In genomic region chr4:55670695-55671094, GRCh38 we compare ENCODE assay signal across 30 cellular contexts. TPM values are rescaled to one million over a fixed set of nuclear protein-coding genes. Genes with fewer than 3 reads are reported as not detected.
"Had no signal": no experiment of that assay in that cellular context is flagged by ENCODE, and none has a peak within 500 bp of the region (broad histone marks: within the 10 kb centered on the region; RNA-seq: fewer than 3 reads in every experiment).

No MANE protein-coding gene starts in this region.

- H3K4me1 Mint-ChIP-seq: mesothelial cell of epicardium; naive B cell; natural killer cell; stimulated activated memory B cell treated with anti-CD40 and anti-IgM and Interleukin-4, amounts not matched to agents 10 μg/mL and 1 μg/mL and 100 μg/mL, for 72 hours had no signal

- H3K9me3 Mint-ChIP-seq: natural killer cell had no signal

- H3K79me2 ChIP-seq: hepatocyte had no signal

- H3K4me3 Mint-ChIP-seq: mesothelial cell of epicardium; naive B cell; natural killer cell; stimulated activated memory B cell treated with anti-CD40 and anti-IgM and Interleukin-4, amounts not matched to agents 10 μg/mL and 1 μg/mL and 100 μg/mL, for 72 hours had no signal

- H3K27ac ChIP-seq: hepatocyte, left ventricle myocardium inferior, ovary, right atrium auricular region, right lobe of liver, suprapubic skin, thoracic aorta, tibial artery, upper lobe of right lung had no signal

- H3K9me3 ChIP-seq: ovary, right atrium auricular region, right lobe of liver, suprapubic skin, thoracic aorta, tibial artery, upper lobe of right lung had no signal

- H3K36me3 Mint-ChIP-seq: mesothelial cell of epicardium; naive B cell; natural killer cell; stimulated activated memory B cell treated with anti-CD40 and anti-IgM and Interleukin-4, amounts not matched to agents 10 μg/mL and 1 μg/mL and 100 μg/mL, for 72 hours had no signal

- H3K4me1 ChIP-seq: left ventricle myocardium inferior, right atrium auricular region, right lobe of liver, suprapubic skin, tibial artery, upper lobe of right lung had no signal

- ATAC-seq: natural killer cell; right lobe of liver; stimulated activated memory B cell treated with anti-CD40 and anti-IgM and Interleukin-4, amounts not matched to agents 10 μg/mL and 1 μg/mL and 100 μg/mL, for 72 hours; upper lobe of right lung had no signal

- FAIRE-seq: urothelium cell line had no signal

- H3K27ac Mint-ChIP-seq: mesothelial cell of epicardium; naive B cell; natural killer cell; progenitor cell of endocrine pancreas; stimulated activated memory B cell treated with anti-CD40 and anti-IgM and Interleukin-4, amounts not matched to agents 10 μg/mL and 1 μg/mL and 100 μg/mL, for 72 hours had no signal

- H3K4me2 ChIP-seq: hepatocyte, smooth muscle cell had no signal

- H3K36me3 ChIP-seq: left ventricle myocardium inferior, ovary, right atrium auricular region, right lobe of liver, suprapubic skin, thoracic aorta, tibial artery, upper lobe of right lung had no signal

- DNase-seq: islet precursor cell; left ventricle myocardium inferior; mesendoderm; naive B cell; natural killer cell; ovary; right lobe of liver; stimulated activated CD4-positive, alpha-beta T cell treated with anti-CD3 and anti-CD28 coated beads, Interleukin-1b, Interleukin-23, amount 100 ng/mL, for 48 hours; stimulated activated CD4-positive, alpha-beta T cell treated with anti-CD3 and anti-CD28 coated beads, Interleukin-2, amount 100 ng/mL, for 48 hours; stimulated activated CD4-positive, alpha-beta T cell treated with anti-CD3 and anti-CD28 coated beads, Interleukin-4, amount 100 ng/mL, for 4 hours; stimulated activated CD8-positive, alpha-beta memory T cell treated with anti-CD3 and anti-CD28 coated beads, Interleukin-4, amount 100 ng/mL, for 48 hours; stimulated activated naive CD4-positive, alpha-beta T cell treated with Interleukin-2 at 50 U/mL for 16 hours; tibial artery; trophoblast cell; upper lobe of right lung had no signal

- H3K27me3 ChIP-seq: hepatocyte, ovary, right atrium auricular region, right lobe of liver, upper lobe of right lung had no signal

- H2AFZ ChIP-seq: hepatocyte had no signal

- H3K4me3 ChIP-seq: hepatocyte, left ventricle myocardium inferior, lung, ovary, right atrium auricular region, right lobe of liver, smooth muscle cell, suprapubic skin, thoracic aorta, tibial artery, upper lobe of right lung had no signal

RNA-seq across cellular contexts. Expression of gene NMU, which starts 34.6 kb away (rescaled TPM):
- total RNA-seq: left ventricle myocardium inferior, mononuclear cell, natural killer cell, omental fat pad, renal cortical epithelial cell, right lobe of liver, skeletal muscle tissue, smooth muscle cell, subcutaneous adipose tissue, thoracic aorta had no signal
- polyA plus RNA-seq: smooth muscle cell had no signal
